8 cellular contexts compared by ENCODE assay signal in genomic region chr4:70721747-70722146, GRCh38. TPM values are rescaled to one million over a fixed set of nuclear protein-coding genes. Genes with fewer than 3 reads are reported as not detected.
A peak's percentile ranks its signal among the peaks of the same experiment; 100 is the strongest.
DNase-seq lines count a peak whose midpoint lies in the region; ATAC-seq and TF ChIP-seq lines count a peak whose summit lies in the region.

RUFY3 (plus strand) TSS chr4:70721964; CDS start chr4:70722574, 610 bp downstream.

- H3K4me1 ChIP-seq in spleen, result peaks cover 0 to 21% (median 11%) of the 10 kb centered on the region in 6 donors

- H3K27me3 Mint-ChIP-seq in activated CD8-positive, alpha-beta memory T cell treated with anti-CD3 and anti-CD28 coated beads, Interleukin-2, amount 10 ng/mL, durations not matched to agents 7 days and 5 days, result no peaks in the 10 kb centered on the region
- H3K27me3 Mint-ChIP-seq in central memory CD8-positive, alpha-beta T cell, result no peaks in the 10 kb centered on the region

- ATAC-seq in activated CD8-positive, alpha-beta memory T cell treated with anti-CD3 and anti-CD28 coated beads, Interleukin-2, amount 10 ng/mL, durations not matched to agents 7 days and 5 days, result no peak
- ATAC-seq in central memory CD8-positive, alpha-beta T cell (replicated peaks; ENCODE audit: extremely low read depth, poor library complexity, severe bottlenecking), result no peak
- ATAC-seq in left colon, result peak; percentile 34

- H3K4me1 Mint-ChIP-seq in activated CD8-positive, alpha-beta memory T cell treated with anti-CD3 and anti-CD28 coated beads, Interleukin-2, amount 10 ng/mL, durations not matched to agents 7 days and 5 days, result peaks cover 16% of the 10 kb centered on the region
- peaks cover 17% of the 10 kb centered on the region for H3K4me1 Mint-ChIP-seq in central memory CD8-positive, alpha-beta T cell

- peaks cover 0 to 3% (median 0%) of the 10 kb centered on the region in 6 donors for H3K36me3 ChIP-seq in spleen

- CTCF ChIA-PET in activated CD8-positive, alpha-beta memory T cell treated with anti-CD3 and anti-CD28 coated beads, Interleukin-2, amount 10 ng/mL, durations not matched to agents 7 days and 5 days (lab: Charles Lee), result interaction anchor here (0.9 to 5.1 kb wide), 4 partner anchors 13 to 132 kb away, joined by 3 to 24 read pairs (median 5); no protein-coding TSS in a partner anchor

- no peaks in the 10 kb centered on the region for H3K27me3 ChIP-seq in spleen (replicated peaks in 1 of 7)

- H3K36me3 Mint-ChIP-seq in activated CD8-positive, alpha-beta memory T cell treated with anti-CD3 and anti-CD28 coated beads, Interleukin-2, amount 10 ng/mL, durations not matched to agents 7 days and 5 days, result no peaks in the 10 kb centered on the region
- peaks cover 2% of the 10 kb centered on the region for H3K36me3 Mint-ChIP-seq in central memory CD8-positive, alpha-beta T cell (ENCODE audit: insufficient read depth)

- intact Hi-C loops in left colon (cut with DNase I, micrococcal nuclease), result no loop called here
- intact Hi-C loops in spleen (cut with DNase I; ENCODE audit: low total_unique reads), result no loop called here

- H3K4me3 ChIP-seq in spleen, result peak within 1 kb of the TSS in 4 of 8 donors; percentile 20 to 55 (median 30)

- peak within 1 kb of the TSS; percentile 7 for H3K27ac Mint-ChIP-seq in activated CD8-positive, alpha-beta memory T cell treated with anti-CD3 and anti-CD28 coated beads, Interleukin-2, amount 10 ng/mL, durations not matched to agents 7 days and 5 days
- H3K27ac Mint-ChIP-seq in central memory CD8-positive, alpha-beta T cell (ENCODE audit: low read depth), result peak within 1 kb of the TSS; percentile 35

- DNase-seq in activated CD8-positive, alpha-beta memory T cell treated with anti-CD3 and anti-CD28 coated beads, Interleukin-2, amount 10 ng/mL, durations not matched to agents 7 days and 5 days, result no peak
- DNase-seq in activated CD8-positive, alpha-beta memory T cell treated with anti-CD3 and anti-CD28 coated beads, Interleukin-2, amount 50 U/mL, for 48 hours, result no peak
- DNase-seq in NCI-H82 (lab: John Stamatoyannopoulos, UW), result peak; percentile 93
- no peak for DNase-seq in central memory CD8-positive, alpha-beta T cell (ENCODE audit: low spot score in 2 of 2)
- DNase-seq in left colon, result no peak
- no peak for DNase-seq in spleen
- no peak for DNase-seq in stimulated activated CD4-positive, alpha-beta T cell treated with anti-CD3 and anti-CD28 coated beads, Interleukin-4, amount 100 ng/mL, for 24 hours
- DNase-seq in GM19238 (ENCODE audit: insufficient read length, low spot score), result no peak

- peak within 1 kb of the TSS; percentile 7 for H3K4me3 Mint-ChIP-seq in activated CD8-positive, alpha-beta memory T cell treated with anti-CD3 and anti-CD28 coated beads, Interleukin-2, amount 10 ng/mL, durations not matched to agents 7 days and 5 days
- H3K4me3 Mint-ChIP-seq in central memory CD8-positive, alpha-beta T cell, result no peak within 1 kb of the TSS

- 57 to 70% (median 64%) methylated on average over 3 of the region's 3 CpGs for whole genome bisulfite sequencing in spleen, 5 donors

- TF ChIP-seq POLR2A in spleen (IDR thresholded peaks at IDR 0.05), result no peak

- TF ChIP-seq CTCF in spleen (IDR thresholded peaks at IDR 0.05 in 8 of 11, conservative IDR thresholded peaks at IDR 0.05 in 3 of 11), result no peak

- no peaks in the 10 kb centered on the region for H3K9me3 Mint-ChIP-seq in activated CD8-positive, alpha-beta memory T cell treated with anti-CD3 and anti-CD28 coated beads, Interleukin-2, amount 10 ng/mL, durations not matched to agents 7 days and 5 days (ENCODE audit: low read depth)
- H3K9me3 Mint-ChIP-seq in central memory CD8-positive, alpha-beta T cell, result no peaks in the 10 kb centered on the region

- no peaks in the 10 kb centered on the region for H3K9me3 ChIP-seq in spleen

- H3K27ac ChIP-seq in spleen, result peak within 1 kb of the TSS in 6 of 8 donors; percentile 19 to 62 (median 32)

RNA-seq across cellular contexts. Expression of gene RUFY3, which starts in this region (rescaled TPM):
- 10 to 100 TPM; 12.7 to 22.8 TPM for total RNA-seq in activated CD8-positive, alpha-beta memory T cell treated with anti-CD3 and anti-CD28 coated beads, Interleukin-2, amount 10 ng/mL, durations not matched to agents 7 days and 5 days
- total RNA-seq in left colon, result 10 to 100 TPM; 37.2 to 37.8 TPM
- 10 to 100 TPM; 41.6 to 96.8 (median 88.3) TPM for total RNA-seq in spleen
- 10 to 100 TPM; 19.2 to 29.1 (median 23.3) TPM for polyA plus RNA-seq in spleen
